ENCODE assay signal across 24 cellular contexts in the genomic region with DNA sequence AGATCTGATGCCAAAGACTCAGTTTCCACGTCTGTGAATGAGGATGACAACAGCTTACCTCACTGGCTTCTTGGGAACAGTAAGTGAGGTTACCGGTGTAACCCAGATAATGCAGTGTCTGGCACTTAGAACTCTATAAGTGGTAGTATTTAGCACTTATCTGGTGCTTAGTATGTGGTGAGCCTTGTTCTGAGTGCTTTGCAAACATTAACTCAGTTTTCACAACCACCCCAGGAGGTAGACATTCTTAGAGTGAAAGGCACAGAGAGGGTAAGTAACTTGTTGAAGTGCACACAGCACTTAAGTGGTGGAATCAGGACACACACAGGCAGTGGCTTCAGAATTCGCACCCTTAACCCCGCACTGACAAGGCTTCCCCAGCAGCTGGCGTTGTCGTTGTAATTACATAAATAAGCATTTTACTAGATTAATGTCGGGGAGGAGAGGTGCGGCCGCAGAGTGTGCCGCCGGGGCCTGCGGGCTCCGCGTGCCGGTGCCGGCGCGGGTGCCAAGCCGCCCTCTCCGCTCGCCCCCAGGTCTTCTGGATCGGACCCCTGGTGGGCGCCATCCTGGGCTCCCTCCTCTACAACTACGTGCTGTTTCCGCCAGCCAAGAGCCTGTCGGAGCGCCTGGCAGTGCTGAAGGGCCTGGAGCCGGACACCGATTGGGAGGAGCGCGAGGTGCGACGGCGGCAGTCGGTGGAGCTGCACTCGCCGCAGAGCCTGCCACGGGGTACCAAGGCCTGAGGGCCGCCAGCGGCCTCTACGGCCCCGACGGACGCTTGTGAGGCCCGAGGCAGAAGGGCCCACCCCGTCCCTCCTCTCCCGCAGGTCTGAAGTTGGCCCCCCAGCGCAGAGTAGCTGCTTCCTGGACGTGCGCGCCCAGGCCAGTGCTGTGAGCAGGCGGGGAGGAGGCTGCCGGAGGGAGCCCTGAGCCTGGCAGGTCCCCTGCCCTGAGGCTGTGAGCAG. TPM values are rescaled to one million over a fixed set of nuclear protein-coding genes. Genes with fewer than 3 reads are reported as not detected.
A peak's percentile ranks its signal among the peaks of the same experiment; 100 is the strongest.
DNase-seq lines count a peak whose midpoint lies in the region; ATAC-seq, FAIRE-seq and TF ChIP-seq lines count a peak whose summit lies in the region.
"Had no signal": no experiment of that assay in that cellular context is flagged by ENCODE, and none has a peak within 500 bp of the region (broad histone marks: within the 10 kb centered on the region; RNA-seq: fewer than 3 reads in every experiment).

No MANE protein-coding gene starts in this region.

- TF ChIP-seq EP300 in K562 (IDR thresholded peaks at IDR 0.05; ENCODE audit: low read length) = no peak

- no peaks in the 10 kb centered on the region for H3K9me3 ChIP-seq in BLaER1 treated with 17β-estradiol and CSF1 and Interleukin-3, amounts not matched to agents 10 nM and 100 nM (replicated peaks in 1 of 11)
- H3K9me3 ChIP-seq in H9 (ENCODE audit: control insufficient read depth, low read depth, low read length) (no peaks in the 10 kb centered on the region), K562 (replicated peaks; ENCODE audit: control insufficient read depth, insufficient read depth, low read depth, low read length) (no peaks in the 10 kb centered on the region), lower lobe of right lung (no peaks in the 10 kb centered on the region)
- H3K9me3 ChIP-seq: Caco-2, esophagus muscularis mucosa, mucosa of descending colon, psoas muscle, transverse colon had no signal

- TF ChIP-seq POLR2A in K562 (conservative IDR thresholded peaks at IDR 0.05) = no peak

- BruUV-seq in K562 (replicated peaks; lab: Mats Ljungman, UMichigan) (no TSS peak), MCF 10A (replicated peaks; lab: Mats Ljungman, UMichigan) (no TSS peak)

- peaks cover 20 to 26% of the 10 kb centered on the region in 2 experiments for H3K4me1 Mint-ChIP-seq in H9
- H3K4me1 Mint-ChIP-seq in MCF 10A (ENCODE audit: insufficient read depth, unreplicated experiment) = peaks cover 17% of the 10 kb centered on the region

- peak overlapping the region in 1 of 10 experiments; percentile 12; a peak in 2 of 20 replicates for H3K4me3 ChIP-seq in BLaER1 treated with 17β-estradiol and CSF1 and Interleukin-3, amounts not matched to agents 10 nM and 100 nM
- H3K4me3 ChIP-seq in K562 (no peak overlapping the region), lower lobe of right lung (no peak overlapping the region)
- H3K4me3 ChIP-seq: esophagus muscularis mucosa, mucosa of descending colon, psoas muscle, transverse colon had no signal

- no peaks in the 10 kb centered on the region for H3K79me2 ChIP-seq in H9 (ENCODE audit: insufficient read depth, low read length)
- H3K79me2 ChIP-seq in K562 (ENCODE audit: control insufficient read depth, insufficient read depth, low read length) = no peaks in the 10 kb centered on the region

- DNase-seq in H9 (peak; percentile 78), K562 (ENCODE audit: extremely low read depth in 1 of 4, low spot score in 3 of 4) (no peak), lower lobe of right lung (no peak), MCF 10A (ENCODE audit: unreplicated experiment) (no peak), NCI-H446 treated with DMSO at 0.1 percent for 48 hours (lab: John Stamatoyannopoulos, UW) (no peak), NCI-H1105 treated with DMSO at 0.1 percent for 48 hours (lab: John Stamatoyannopoulos, UW) (no peak), DMS114 treated with DMSO at 0.1 percent for 48 hours (lab: John Stamatoyannopoulos, UW; ENCODE audit: unreplicated experiment) (no peak)
- DNase-seq: activated CD8-positive, alpha-beta memory T cell treated with anti-CD3 and anti-CD28 coated beads for 24 hours; activated T-cell treated with anti-CD3 and anti-CD28 coated beads, Interleukin-2, amount 50 U/mL, for 72 hours; Caco-2; effector memory CD4-positive, alpha-beta T cell; left cardiac atrium; mucosa of descending colon; NCI-H187 treated with DMSO at 0.1 percent for 48 hours; psoas muscle; stimulated activated CD4-positive, alpha-beta T cell treated with anti-CD3 and anti-CD28 coated beads, Interleukin-2, amount 100 ng/mL, for 24 hours; stimulated activated naive CD4-positive, alpha-beta T cell treated with Interleukin-2 at 50 U/mL for 16 hours; transverse colon had no signal

- H3K23ac ChIP-seq in H9 (ENCODE audit: insufficient read length, low read depth, low read length) = no peak overlapping the region

- no peak for TF ChIP-seq RAD21 in K562 (CRISPR knock-in tag; conservative IDR thresholded peaks at IDR 0.05 in 1 of 2, IDR thresholded peaks at IDR 0.05 in 1 of 2)

- no peak overlapping the region for H2BK120ac ChIP-seq in H9 (ENCODE audit: low read depth, low read length, poor library complexity, severe bottlenecking)

- H3K27me3 Mint-ChIP-seq in H9 (ENCODE audit: low read depth) (peaks cover 35% of the 10 kb centered on the region), MCF 10A (ENCODE audit: insufficient read depth, unreplicated experiment) (no peaks in the 10 kb centered on the region)

- CTCF ChIA-PET in K562 (lab: Yijun Ruan, JAX; ENCODE audit: low intra/inter-chr PET ratio) (no interaction called here), MCF 10A (lab: Yijun Ruan, JAX) (interaction anchor here (0.9 to 1.9 kb wide), 4 partner anchors 9 to 100 kb away, joined by 3 to 7 read pairs (median 5); no protein-coding TSS in a partner anchor)

- intact Hi-C loops in K562 (cut with micrococcal nuclease) = no loop called here
- intact Hi-C loops in lower lobe of right lung (cut with DNase I) = no loop called here
- intact Hi-C loops in MCF 10A (cut with micrococcal nuclease) = no loop called here

- H3K27me3 ChIP-seq in BLaER1 treated with 17β-estradiol and CSF1 and Interleukin-3, amounts not matched to agents 10 nM and 100 nM = peaks cover 70 to 78% (median 74%) of the 10 kb centered on the region in 11 experiments
- peaks cover 1% of the 10 kb centered on the region; the same call in 1 of the 2 replicates for H3K27me3 ChIP-seq in H9 (ENCODE audit: insufficient read depth, low read length)
- H3K27me3 ChIP-seq in K562 (ENCODE audit: control insufficient read depth in 2 of 2, insufficient read depth in 2 of 2, low read length in 2 of 2) = peaks cover 11 to 50% of the 10 kb centered on the region in 2 experiments; a peak in 4 of 5 replicates
- H3K27me3 ChIP-seq in lower lobe of right lung (ENCODE audit: low read depth) = peaks cover 58% of the 10 kb centered on the region

- no peak overlapping the region for H3K27ac Mint-ChIP-seq in H9
- no peak overlapping the region for H3K27ac Mint-ChIP-seq in MCF 10A (ENCODE audit: low read depth, unreplicated experiment)
- H3K27ac Mint-ChIP-seq: activated naive CD4-positive, alpha-beta T cell treated with anti-CD3 and anti-CD28 coated beads, Interleukin-2, amount 50 U/mL, for 72 hours; activated T-cell treated with anti-CD3 and anti-CD28 coated beads, Interleukin-2, amount 50 U/mL, for 72 hours had no signal

- no peak overlapping the region for H2BK12ac ChIP-seq in H9 (ENCODE audit: insufficient read length, low read depth, low read length)

- no peak overlapping the region for H4K91ac ChIP-seq in H9 (ENCODE audit: insufficient read length, low read depth, low read length)

- no CpG with 5 or more reads among the region's 53 CpGs for WGBS in H9 (ENCODE audit: extremely low coverage, insufficient read length, low lambda C conversion rate)
- WGBS in K562 (ENCODE audit: insufficient coverage, low coverage, missing lambda C conversion rate) = 54% methylated on average over 28 of the region's 53 CpGs

- H2BK15ac ChIP-seq in H9 (ENCODE audit: low read depth, low read length) = no peak overlapping the region

- H3K9ac ChIP-seq in BLaER1 treated with 17β-estradiol and CSF1 and Interleukin-3, amounts not matched to agents 10 nM and 100 nM = no peak overlapping the region
- no peak overlapping the region for H3K9ac ChIP-seq in H9 (ENCODE audit: extremely low read depth, insufficient read length, low read length)
- H3K9ac ChIP-seq in K562 (ENCODE audit: insufficient read depth in 1 of 2, low read depth in 2 of 2, low read length in 2 of 2) = no peak overlapping the region

- no peak overlapping the region for H4K5ac ChIP-seq in H9 (ENCODE audit: insufficient read length, low read depth, low read length)

- H3K23me2 ChIP-seq in H9 (ENCODE audit: insufficient read length, low read depth, low read length, poor library complexity, severe bottlenecking) = no peaks in the 10 kb centered on the region

- no peak overlapping the region for H2BK5ac ChIP-seq in H9 (ENCODE audit: insufficient read length, low read length)

- H3K79me1 ChIP-seq in H9 (ENCODE audit: insufficient read depth, low read depth, low read length, poor library complexity, severe bottlenecking) = no peaks in the 10 kb centered on the region

- no peak overlapping the region for H3K18ac ChIP-seq in H9 (ENCODE audit: insufficient read length, low read depth, low read length)

- POLR2A ChIA-PET in K562 (lab: Yijun Ruan, JAX) (interaction anchor here (0.6 to 0.8 kb wide), 2 partner anchors 143 to 528 kb away, joined by 3 read pairs; no protein-coding TSS in a partner anchor), MCF 10A (lab: Yijun Ruan, JAX) (no interaction called here)

- H3K9me1 ChIP-seq in K562 (ENCODE audit: control insufficient read depth, insufficient read depth, low read length) = no peaks in the 10 kb centered on the region

- H2AK5ac ChIP-seq in H9 (ENCODE audit: insufficient read length, low read length) = no peak overlapping the region

- no peak overlapping the region for H3K27ac ChIP-seq in BLaER1 treated with 17β-estradiol and CSF1 and Interleukin-3, amounts not matched to agents 10 nM and 100 nM
- H3K27ac ChIP-seq in H9 (ENCODE audit: insufficient read length, low read depth, low read length) = no peak overlapping the region
- H3K27ac ChIP-seq in K562 (ENCODE audit: extremely low read depth, low read depth, low read length) = no peak overlapping the region
- H3K27ac ChIP-seq in lower lobe of right lung = no peak overlapping the region
- H3K27ac ChIP-seq: esophagus muscularis mucosa, HL-60, psoas muscle, transverse colon had no signal

- H3K4me1 ChIP-seq in BLaER1 treated with 17β-estradiol and CSF1 and Interleukin-3, amounts not matched to agents 10 nM and 100 nM = peaks cover 57 to 93% (median 68%) of the 10 kb centered on the region in 10 experiments
- H3K4me1 ChIP-seq in H9 (ENCODE audit: insufficient read depth, low read length) (peaks cover 6% of the 10 kb centered on the region; the same call in 1 of the 2 replicates), K562 (replicated peaks in 1 of 2; ENCODE audit: control insufficient read depth in 2 of 2, insufficient read depth in 2 of 2, low read length in 2 of 2) (peaks cover 0 to 20% of the 10 kb centered on the region in 2 experiments; a peak in 1 of 5 replicates), lower lobe of right lung (peaks cover 39% of the 10 kb centered on the region)
- H3K4me1 ChIP-seq: psoas muscle had no signal

- in situ Hi-C loops in K562 (cut with MboI) = no loop called here

- no peak overlapping the region for H2BK20ac ChIP-seq in H9 (ENCODE audit: low read depth, low read length, poor library complexity, severe bottlenecking)

- H3K4me2 ChIP-seq in BLaER1 treated with 17β-estradiol and CSF1 and Interleukin-3, amounts not matched to agents 10 nM and 100 nM = peak overlapping the region; percentile 43 to 87 (median 76)
- H3K4me2 ChIP-seq in H9 (ENCODE audit: insufficient read depth, insufficient read length, low read length) (no peak overlapping the region), K562 (ENCODE audit: insufficient read depth, low read length) (no peak overlapping the region)

- no peak overlapping the region for H2AFZ ChIP-seq in H9 (ENCODE audit: low read length)
- no peak overlapping the region for H2AFZ ChIP-seq in K562 (ENCODE audit: low read depth, low read length)

- FAIRE-seq in K562 (lab: Jason Lieb, UNC) = no peak
- FAIRE-seq: RCC 7860 had no signal

- H3K36me3 Mint-ChIP-seq in H9 (ENCODE audit: insufficient read depth in 1 of 3, low read depth in 3 of 3) (no peaks in the 10 kb centered on the region; a peak in 1 of 7 replicates), MCF 10A (ENCODE audit: insufficient read depth, unreplicated experiment) (peaks cover 2% of the 10 kb centered on the region)

- H3K14ac ChIP-seq in H9 (ENCODE audit: insufficient read depth, low read length) = no peak overlapping the region

- H3K36me3 ChIP-seq in BLaER1 treated with 17β-estradiol and CSF1 and Interleukin-3, amounts not matched to agents 10 nM and 100 nM = no peaks in the 10 kb centered on the region
- H3K36me3 ChIP-seq in K562 (ENCODE audit: control insufficient read depth, insufficient read depth, low read length) (no peaks in the 10 kb centered on the region), lower lobe of right lung (no peaks in the 10 kb centered on the region)
- H3K36me3 ChIP-seq: esophagus muscularis mucosa, transverse colon had no signal

- H4K20me1 ChIP-seq in BLaER1 treated with 17β-estradiol and CSF1 and Interleukin-3, amounts not matched to agents 10 nM and 100 nM = peaks cover 0 to 52% (median 0%) of the 10 kb centered on the region in 11 experiments; a peak in 7 of 22 replicates
- no peaks in the 10 kb centered on the region for H4K20me1 ChIP-seq in H9 (ENCODE audit: control insufficient read depth, insufficient read depth, insufficient read length)
- no peaks in the 10 kb centered on the region for H4K20me1 ChIP-seq in K562 (replicated peaks; ENCODE audit: control insufficient read depth, insufficient read depth, low read length)

- no peak overlapping the region; a peak in 1 of 5 replicates for H3K4me3 Mint-ChIP-seq in H9
- no peak overlapping the region for H3K4me3 Mint-ChIP-seq in MCF 10A (ENCODE audit: unreplicated experiment)
- H3K4me3 Mint-ChIP-seq: activated T-cell treated with anti-CD3 and anti-CD28 coated beads, Interleukin-2, amount 50 U/mL, for 72 hours; neural crest cell had no signal

- no peak overlapping the region for H4K8ac ChIP-seq in H9 (replicated peaks; ENCODE audit: insufficient read length, low read depth, low read length)

- ATAC-seq in K562 (no peak; the same call in 1 of the 3 replicates), lower lobe of right lung (peak; percentile 70 to 80)
- ATAC-seq: mucosa of descending colon, psoas muscle had no signal

- H3K9me3 Mint-ChIP-seq in H9 (no peaks in the 10 kb centered on the region), MCF 10A (ENCODE audit: unreplicated experiment) (no peaks in the 10 kb centered on the region)
- H3K9me3 Mint-ChIP-seq: activated naive CD4-positive, alpha-beta T cell treated with anti-CD3 and anti-CD28 coated beads, Interleukin-2, amount 50 U/mL, for 72 hours; activated T-cell treated with anti-CD3 and anti-CD28 coated beads, Interleukin-2, amount 50 U/mL, for 72 hours; neural crest cell had no signal

- no peak overlapping the region for H3K4ac ChIP-seq in H9 (ENCODE audit: low read depth, low read length)

- no peak overlapping the region for H3K56ac ChIP-seq in H9 (ENCODE audit: insufficient read length, low read depth, low read length)

- no peak overlapping the region for H3T11ph ChIP-seq in H9 (ENCODE audit: low read length)

- TF ChIP-seq CTCF in H9 (conservative IDR thresholded peaks at IDR 0.05) (no peak), K562 (IDR thresholded peaks at IDR 0.05 in 2 of 3, conservative IDR thresholded peaks at IDR 0.05 in 1 of 3; ENCODE audit: insufficient read depth in 2 of 3, low read depth in 1 of 3, low read length in 3 of 3) (no peak), lower lobe of right lung (IDR thresholded peaks at IDR 0.05) (no peak), MCF 10A (IDR thresholded peaks at IDR 0.05; ENCODE audit: unreplicated experiment) (no peak)

RNA-seq across cellular contexts. Expression of gene AQP2, which starts 4.6 kb away (rescaled TPM):
- not detected in 2 replicates for total RNA-seq in H9 (2021)
- total RNA-seq in K562 (2011; cell fraction: chromatin; rRNA removed; ENCODE audit: low replicate concordance) = not detected in 2 replicates
- total RNA-seq in K562 (2011; cell fraction: nucleolus; rRNA removed) = not detected in 2 replicates
- not detected in 2 replicates for total RNA-seq in K562 (2011; cell fraction: nucleoplasm; rRNA removed)
- not detected in 2 replicates for total RNA-seq in K562 (2014; rRNA removed)
- not detected in 2 replicates for total RNA-seq in K562 (2014; rRNA removed; fragmentation: Illumina TruSeq; extraction: Trizol)
- total RNA-seq in K562 (2015; rRNA removed; fragmentation: Illumina TruSeq; extraction: Trizol) = not detected in 2 replicates
- total RNA-seq in K562 (2021) = not detected in 2 replicates
- polyA plus RNA-seq in K562 (2011; rRNA removed) = not detected in 2 replicates
- polyA plus RNA-seq in K562 (2011; cell fraction: cytosol; rRNA removed) = not detected in 2 replicates
- not detected in 2 replicates for polyA plus RNA-seq in K562 (2011; cell fraction: nucleus; rRNA removed)
- not detected in 2 replicates for polyA plus RNA-seq in K562 (2012)
- not detected in 2 replicates for polyA plus RNA-seq in K562 (2014; fragmentation: Illumina TruSeq; extraction: Trizol)
- polyA plus RNA-seq in K562 (2014; fragmentation: Nextera tagmentation; extraction: Ambion mirVana) = not detected
- not detected in 2 replicates for polyA plus RNA-seq in K562 (2014; rRNA removed)
- not detected in 2 replicates for polyA minus RNA-seq in K562 (2011; rRNA and poly(A)+ RNA removed)
- polyA minus RNA-seq in K562 (2011; cell fraction: cytosol; rRNA and poly(A)+ RNA removed) = not detected in 2 replicates
- not detected in 2 replicates for polyA minus RNA-seq in K562 (2011; cell fraction: nucleus; rRNA and poly(A)+ RNA removed)
- total RNA-seq in lower lobe of right lung = not detected
- not detected in 2 replicates for total RNA-seq in MCF 10A (2022)
- total RNA-seq: activated naive CD4-positive, alpha-beta T cell treated with anti-CD3 and anti-CD28 coated beads, Interleukin-2, amount 50 U/mL, for 72 hours; activated T-cell treated with anti-CD3 and anti-CD28 coated beads, Interleukin-2, amount 50 U/mL, for 72 hours; Caco-2; esophagus muscularis mucosa; mucosa of descending colon; neural crest cell; psoas muscle; transverse colon had no signal
- polyA plus RNA-seq: psoas muscle had no signal

RNA-seq across cellular contexts. Expression of gene AQP5, which starts 6.5 kb away (rescaled TPM):
- total RNA-seq in H9 (2021) (2.5 and 2.8 TPM in 2 replicates), K562 (2014; rRNA removed) (not detected in 2 replicates), K562 (2014; rRNA removed; fragmentation: Illumina TruSeq; extraction: Trizol) (not detected in 2 replicates), K562 (2015; rRNA removed; fragmentation: Illumina TruSeq; extraction: Trizol) (not detected in 2 replicates), K562 (2021) (not detected in 2 replicates), lower lobe of right lung (6.4 TPM), MCF 10A (2022) (not detected in 2 replicates)
- not detected in 2 replicates for total RNA-seq in K562 (2011; cell fraction: chromatin; rRNA removed; ENCODE audit: low replicate concordance)
- total RNA-seq in K562 (2011; cell fraction: nucleolus; rRNA removed) = not detected in 2 replicates
- not detected in 2 replicates for total RNA-seq in K562 (2011; cell fraction: nucleoplasm; rRNA removed)
- polyA plus RNA-seq in K562 (2011; rRNA removed) (not detected in 2 replicates), K562 (2014; fragmentation: Illumina TruSeq; extraction: Trizol) (not detected in 2 replicates), K562 (2014; fragmentation: Nextera tagmentation; extraction: Ambion mirVana) (not detected), K562 (2014; rRNA removed) (not detected in 2 replicates)
- polyA plus RNA-seq in K562 (2011; cell fraction: cytosol; rRNA removed) = not detected in 2 replicates
- polyA plus RNA-seq in K562 (2011; cell fraction: nucleus; rRNA removed) = not detected in 2 replicates
- polyA plus RNA-seq in K562 (2012) = not detected in 2 replicates
- polyA minus RNA-seq in K562 (2011; rRNA and poly(A)+ RNA removed) = not detected in 2 replicates
- polyA minus RNA-seq in K562 (2011; cell fraction: cytosol; rRNA and poly(A)+ RNA removed) = not detected in 2 replicates
- polyA minus RNA-seq in K562 (2011; cell fraction: nucleus; rRNA and poly(A)+ RNA removed) = not detected in 2 replicates
- total RNA-seq: activated naive CD4-positive, alpha-beta T cell treated with anti-CD3 and anti-CD28 coated beads, Interleukin-2, amount 50 U/mL, for 72 hours; activated T-cell treated with anti-CD3 and anti-CD28 coated beads, Interleukin-2, amount 50 U/mL, for 72 hours; Caco-2; mucosa of descending colon; psoas muscle; transverse colon had no signal

RNA-seq across cellular contexts. Expression of gene AQP6, which starts 17.6 kb away (rescaled TPM):
- 0.09 and 0.11 TPM in 2 replicates for total RNA-seq in H9 (2021)
- 0.09 and 0.14 TPM in 2 replicates for total RNA-seq in K562 (2011; cell fraction: chromatin; rRNA removed; ENCODE audit: low replicate concordance)
- total RNA-seq in K562 (2011; cell fraction: nucleolus; rRNA removed) = not detected in 2 replicates
- total RNA-seq in K562 (2011; cell fraction: nucleoplasm; rRNA removed) = not detected in 2 replicates
- total RNA-seq in K562 (2014; rRNA removed) = 0.05 TPM in 1 of 2 replicates, not detected in the other
- total RNA-seq in K562 (2014; rRNA removed; fragmentation: Illumina TruSeq; extraction: Trizol) = not detected in 2 replicates
- not detected in 2 replicates for total RNA-seq in K562 (2015; rRNA removed; fragmentation: Illumina TruSeq; extraction: Trizol)
- total RNA-seq in K562 (2021) = not detected in 2 replicates
- not detected in 2 replicates for polyA plus RNA-seq in K562 (2011; rRNA removed)
- 0.01 TPM in 1 of 2 replicates, not detected in the other for polyA plus RNA-seq in K562 (2011; cell fraction: cytosol; rRNA removed)
- polyA plus RNA-seq in K562 (2011; cell fraction: nucleus; rRNA removed) = 0.17 TPM in 1 of 2 replicates, not detected in the other
- 0.04 TPM in 1 of 2 replicates, not detected in the other for polyA plus RNA-seq in K562 (2012)
- not detected in 2 replicates for polyA plus RNA-seq in K562 (2014; fragmentation: Illumina TruSeq; extraction: Trizol)
- polyA plus RNA-seq in K562 (2014; fragmentation: Nextera tagmentation; extraction: Ambion mirVana) = not detected
- polyA plus RNA-seq in K562 (2014; rRNA removed) = 0.12 TPM in 1 of 2 replicates, not detected in the other
- not detected in 2 replicates for polyA minus RNA-seq in K562 (2011; rRNA and poly(A)+ RNA removed)
- polyA minus RNA-seq in K562 (2011; cell fraction: cytosol; rRNA and poly(A)+ RNA removed) = not detected in 2 replicates
- not detected in 2 replicates for polyA minus RNA-seq in K562 (2011; cell fraction: nucleus; rRNA and poly(A)+ RNA removed)
- total RNA-seq in lower lobe of right lung = 0.09 TPM
- total RNA-seq in MCF 10A (2022) = not detected in 2 replicates
- total RNA-seq: activated naive CD4-positive, alpha-beta T cell treated with anti-CD3 and anti-CD28 coated beads, Interleukin-2, amount 50 U/mL, for 72 hours; activated T-cell treated with anti-CD3 and anti-CD28 coated beads, Interleukin-2, amount 50 U/mL, for 72 hours; Caco-2; psoas muscle had no signal

RNA-seq across cellular contexts. Expression of gene FAIM2, which starts 51.4 kb away (rescaled TPM):
- total RNA-seq in H9 (2021) (0.22 and 0.42 TPM in 2 replicates), K562 (2014; rRNA removed) (not detected in 2 replicates), K562 (2014; rRNA removed; fragmentation: Illumina TruSeq; extraction: Trizol) (not detected in 2 replicates), K562 (2015; rRNA removed; fragmentation: Illumina TruSeq; extraction: Trizol) (not detected in 2 replicates), K562 (2021) (not detected in 2 replicates), lower lobe of right lung (2.9 TPM), MCF 10A (2022) (not detected in 2 replicates)
- total RNA-seq in K562 (2011; cell fraction: chromatin; rRNA removed; ENCODE audit: low replicate concordance) = not detected in 2 replicates
- not detected in 2 replicates for total RNA-seq in K562 (2011; cell fraction: nucleolus; rRNA removed)
- total RNA-seq in K562 (2011; cell fraction: nucleoplasm; rRNA removed) = 0.15 TPM in 1 of 2 replicates, not detected in the other
- polyA plus RNA-seq in K562 (2011; rRNA removed) (not detected in 2 replicates), K562 (2014; fragmentation: Illumina TruSeq; extraction: Trizol) (not detected in 2 replicates), K562 (2014; fragmentation: Nextera tagmentation; extraction: Ambion mirVana) (under 1 TPM in 1 of 2 experiments, not detected in 1; 0.10 TPM), K562 (2014; rRNA removed) (0.01 TPM in 1 of 2 replicates, not detected in the other)
- 0.07 and 0.76 TPM in 2 replicates for polyA plus RNA-seq in K562 (2011; cell fraction: cytosol; rRNA removed)
- not detected in 2 replicates for polyA plus RNA-seq in K562 (2011; cell fraction: nucleus; rRNA removed)
- 0.09 and 0.17 TPM in 2 replicates for polyA plus RNA-seq in K562 (2012)
- polyA minus RNA-seq in K562 (2011; rRNA and poly(A)+ RNA removed) = not detected in 2 replicates
- not detected in 2 replicates for polyA minus RNA-seq in K562 (2011; cell fraction: cytosol; rRNA and poly(A)+ RNA removed)
- not detected in 2 replicates for polyA minus RNA-seq in K562 (2011; cell fraction: nucleus; rRNA and poly(A)+ RNA removed)

Comparison
In these comparisons a context has a peak if more than half of its experiments do, and no peak if none do; other contexts are left out.
1. H3K4me2 ChIP-seq: peak in BLaER1 treated with 17β-estradiol and CSF1 and Interleukin-3, amounts not matched to agents 10 nM and 100 nM (11 of 11); none in H9 (single experiment) and K562 (single experiment).